Comparison of ENCODE assay signal across 30 cellular contexts in the genomic region with DNA sequence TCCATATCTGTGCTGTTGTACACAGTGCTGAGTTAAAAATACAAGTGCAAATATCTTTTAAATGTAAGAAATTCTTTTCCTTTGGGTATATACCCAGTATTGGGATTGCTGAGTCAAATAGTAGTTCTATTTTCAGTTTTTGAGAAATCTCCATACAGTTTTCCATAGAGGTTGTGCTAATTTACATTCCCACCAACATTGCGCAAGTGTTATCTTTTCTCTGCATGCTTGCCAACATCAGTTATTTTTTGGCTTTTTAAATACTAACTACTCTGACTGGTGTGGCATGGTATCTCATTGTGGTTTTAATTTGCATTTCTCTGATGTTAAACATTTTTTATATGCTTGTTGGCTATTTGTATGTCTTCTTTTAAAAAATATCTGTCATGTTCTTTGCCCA. TPM values are rescaled to one million over a fixed set of nuclear protein-coding genes. Genes with fewer than 3 reads are reported as not detected.
"Had no signal": no experiment of that assay in that cellular context is flagged by ENCODE, and none has a peak within 500 bp of the region (broad histone marks: within the 10 kb centered on the region; RNA-seq: fewer than 3 reads in every experiment).

No MANE protein-coding gene starts in this region.

- H3K4me1 ChIP-seq: colonic mucosa, gastrocnemius medialis, lower lobe of right lung, psoas muscle, tibial nerve, upper lobe of left lung had no signal

- DNase-seq: colonic mucosa; effector CD8-positive, alpha-beta T cell; endodermal cell; foreskin fibroblast; gastrocnemius medialis; head of caudate nucleus; left ventricle myocardium superior; lower lobe of right lung; natural killer cell; occipital lobe; ovary; posterior cingulate gyrus; psoas muscle; right cardiac atrium; stimulated activated CD4-positive, alpha-beta T cell treated with anti-CD3 and anti-CD28 coated beads, Interleukin-15, amount 100 ng/mL, for 24 hours; stimulated activated CD4-positive, alpha-beta T cell treated with anti-CD3 and anti-CD28 coated beads, Interleukin-2, amount 100 ng/mL, for 48 hours; stimulated activated naive B cell treated with anti-CD40 and anti-IgM and Interleukin-4, amounts not matched to agents 10 μg/mL and 1 μg/mL and 100 μg/mL, for 72 hours; upper lobe of left lung had no signal

- FAIRE-seq: keratinocyte, urothelium cell line had no signal

- H3K9me3 ChIP-seq: colonic mucosa, gastrocnemius medialis, lower lobe of right lung, ovary, thoracic aorta, upper lobe of left lung had no signal

- H3K4me3 ChIP-seq: colonic mucosa, gastrocnemius medialis, lower lobe of right lung, ovary, psoas muscle, skin epidermis, thoracic aorta, tibial nerve, upper lobe of left lung had no signal

- ATAC-seq: esophagus mucosa; gastrocnemius medialis; left ventricle myocardium superior; lower lobe of right lung; natural killer cell; psoas muscle; right cardiac atrium; stimulated activated naive B cell treated with anti-CD40 and anti-IgM and Interleukin-4, amounts not matched to agents 10 μg/mL and 1 μg/mL and 100 μg/mL, for 72 hours had no signal

- H3K27me3 ChIP-seq: colonic mucosa, gastrocnemius medialis, ovary, tibial nerve, upper lobe of left lung had no signal

- H3K36me3 ChIP-seq: colonic mucosa, gastrocnemius medialis, lower lobe of right lung, ovary, thoracic aorta, tibial nerve, upper lobe of left lung had no signal

- H3K27ac ChIP-seq: colonic mucosa, epithelial cell of prostate, gastrocnemius medialis, lower lobe of right lung, ovary, psoas muscle, skin epidermis, thoracic aorta, tibial nerve, upper lobe of left lung had no signal

RNA-seq across cellular contexts. Expression of a gene that starts 6.5 kb away (rescaled TPM):
- total RNA-seq: colonic mucosa, endodermal cell, esophagus mucosa, gastrocnemius medialis, glomerular endothelial cell, left ventricle myocardium superior, lower lobe of right lung, mesenteric fat pad, mononuclear cell, natural killer cell, occipital lobe, ovary, psoas muscle, renal cortical epithelial cell, right cardiac atrium, thoracic aorta, tibial nerve, upper lobe of left lung had no signal
- polyA plus RNA-seq: keratinocyte, neural cell, ovary, psoas muscle, right cardiac atrium had no signal

RNA-seq across cellular contexts. Expression of a gene that starts 9.3 kb away (rescaled TPM):
- total RNA-seq: colonic mucosa, endodermal cell, esophagus mucosa, gastrocnemius medialis, glomerular endothelial cell, left ventricle myocardium superior, lower lobe of right lung, mesenteric fat pad, mononuclear cell, natural killer cell, occipital lobe, ovary, psoas muscle, renal cortical epithelial cell, right cardiac atrium, thoracic aorta, tibial nerve, upper lobe of left lung had no signal
- polyA plus RNA-seq: keratinocyte, neural cell, ovary, psoas muscle, right cardiac atrium had no signal

RNA-seq across cellular contexts. Expression of a gene that starts 29.4 kb away (rescaled TPM):
- total RNA-seq: colonic mucosa, endodermal cell, esophagus mucosa, gastrocnemius medialis, glomerular endothelial cell, left ventricle myocardium superior, lower lobe of right lung, mesenteric fat pad, mononuclear cell, natural killer cell, occipital lobe, ovary, psoas muscle, renal cortical epithelial cell, right cardiac atrium, thoracic aorta, tibial nerve, upper lobe of left lung had no signal
- polyA plus RNA-seq: keratinocyte, neural cell, ovary, psoas muscle, right cardiac atrium had no signal

RNA-seq across cellular contexts. Expression of a gene that starts 42.0 kb away (rescaled TPM):
- total RNA-seq: colonic mucosa, endodermal cell, esophagus mucosa, gastrocnemius medialis, glomerular endothelial cell, left ventricle myocardium superior, lower lobe of right lung, mesenteric fat pad, mononuclear cell, natural killer cell, occipital lobe, ovary, psoas muscle, renal cortical epithelial cell, right cardiac atrium, thoracic aorta, tibial nerve, upper lobe of left lung had no signal
- polyA plus RNA-seq: keratinocyte, neural cell, ovary, psoas muscle, right cardiac atrium had no signal

RNA-seq across cellular contexts. Expression of a gene that starts 42.3 kb away (rescaled TPM):
- total RNA-seq: colonic mucosa, endodermal cell, esophagus mucosa, gastrocnemius medialis, glomerular endothelial cell, left ventricle myocardium superior, lower lobe of right lung, mesenteric fat pad, mononuclear cell, natural killer cell, occipital lobe, ovary, psoas muscle, renal cortical epithelial cell, right cardiac atrium, thoracic aorta, tibial nerve, upper lobe of left lung had no signal
- polyA plus RNA-seq: keratinocyte, neural cell, ovary, psoas muscle, right cardiac atrium had no signal
